In the genomic region with DNA sequence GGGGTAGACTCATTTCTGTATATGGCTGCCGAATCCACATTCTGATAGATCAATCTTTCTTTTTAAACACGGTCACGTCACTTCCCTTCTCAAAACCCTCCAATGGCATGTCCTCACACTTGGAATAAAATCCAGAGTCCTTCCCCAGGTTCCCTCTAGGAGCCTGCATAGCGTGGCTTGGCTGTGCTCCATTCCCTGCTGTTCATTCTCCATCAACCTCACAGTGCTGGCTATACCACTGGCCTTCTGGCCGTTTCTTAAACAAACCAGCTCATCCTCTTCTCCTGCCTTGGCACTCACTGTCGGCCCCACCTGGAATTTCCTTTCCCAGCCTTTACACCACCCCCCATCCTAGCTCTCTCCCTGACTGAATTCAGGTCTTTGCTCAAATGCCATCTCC, we compare ENCODE assay signal across 1 cellular context.
TF ChIP-seq lines count a peak whose summit lies in the region.

No MANE protein-coding gene starts in this region.

TF ChIP-seq in GM12878, 131 proteins besides CTCF, POLR2A, EP300 and RAD21:
- TF ChIP-seq, protein P1, sequence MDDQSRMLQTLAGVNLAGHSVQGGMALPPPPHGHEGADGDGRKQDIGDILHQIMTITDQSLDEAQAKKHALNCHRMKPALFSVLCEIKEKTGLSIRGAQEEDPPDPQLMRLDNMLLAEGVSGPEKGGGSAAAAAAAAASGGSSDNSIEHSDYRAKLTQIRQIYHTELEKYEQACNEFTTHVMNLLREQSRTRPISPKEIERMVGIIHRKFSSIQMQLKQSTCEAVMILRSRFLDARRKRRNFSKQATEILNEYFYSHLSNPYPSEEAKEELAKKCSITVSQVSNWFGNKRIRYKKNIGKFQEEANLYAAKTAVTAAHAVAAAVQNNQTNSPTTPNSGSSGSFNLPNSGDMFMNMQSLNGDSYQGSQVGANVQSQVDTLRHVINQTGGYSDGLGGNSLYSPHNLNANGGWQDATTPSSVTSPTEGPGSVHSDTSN (IDR thresholded peaks at IDR 0.05; ENCODE audit: insufficient replicate concordance, low read depth, low read length) = no peak
- TF ChIP-seq, protein P2, sequence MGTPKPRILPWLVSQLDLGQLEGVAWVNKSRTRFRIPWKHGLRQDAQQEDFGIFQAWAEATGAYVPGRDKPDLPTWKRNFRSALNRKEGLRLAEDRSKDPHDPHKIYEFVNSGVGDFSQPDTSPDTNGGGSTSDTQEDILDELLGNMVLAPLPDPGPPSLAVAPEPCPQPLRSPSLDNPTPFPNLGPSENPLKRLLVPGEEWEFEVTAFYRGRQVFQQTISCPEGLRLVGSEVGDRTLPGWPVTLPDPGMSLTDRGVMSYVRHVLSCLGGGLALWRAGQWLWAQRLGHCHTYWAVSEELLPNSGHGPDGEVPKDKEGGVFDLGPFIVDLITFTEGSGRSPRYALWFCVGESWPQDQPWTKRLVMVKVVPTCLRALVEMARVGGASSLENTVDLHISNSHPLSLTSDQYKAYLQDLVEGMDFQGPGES (IDR thresholded peaks at IDR 0.05) = no peak
- TF ChIP-seq NFIC (IDR thresholded peaks at IDR 0.05; ENCODE audit: low read depth, low read length) (no peak), HDAC2 (IDR thresholded peaks at IDR 0.05) (no peak), NR2C2 (IDR thresholded peaks at IDR 0.05; ENCODE audit: borderline replicate concordance, control insufficient read depth, insufficient read length, low read depth) (no peak)
- TF ChIP-seq, protein P3, sequence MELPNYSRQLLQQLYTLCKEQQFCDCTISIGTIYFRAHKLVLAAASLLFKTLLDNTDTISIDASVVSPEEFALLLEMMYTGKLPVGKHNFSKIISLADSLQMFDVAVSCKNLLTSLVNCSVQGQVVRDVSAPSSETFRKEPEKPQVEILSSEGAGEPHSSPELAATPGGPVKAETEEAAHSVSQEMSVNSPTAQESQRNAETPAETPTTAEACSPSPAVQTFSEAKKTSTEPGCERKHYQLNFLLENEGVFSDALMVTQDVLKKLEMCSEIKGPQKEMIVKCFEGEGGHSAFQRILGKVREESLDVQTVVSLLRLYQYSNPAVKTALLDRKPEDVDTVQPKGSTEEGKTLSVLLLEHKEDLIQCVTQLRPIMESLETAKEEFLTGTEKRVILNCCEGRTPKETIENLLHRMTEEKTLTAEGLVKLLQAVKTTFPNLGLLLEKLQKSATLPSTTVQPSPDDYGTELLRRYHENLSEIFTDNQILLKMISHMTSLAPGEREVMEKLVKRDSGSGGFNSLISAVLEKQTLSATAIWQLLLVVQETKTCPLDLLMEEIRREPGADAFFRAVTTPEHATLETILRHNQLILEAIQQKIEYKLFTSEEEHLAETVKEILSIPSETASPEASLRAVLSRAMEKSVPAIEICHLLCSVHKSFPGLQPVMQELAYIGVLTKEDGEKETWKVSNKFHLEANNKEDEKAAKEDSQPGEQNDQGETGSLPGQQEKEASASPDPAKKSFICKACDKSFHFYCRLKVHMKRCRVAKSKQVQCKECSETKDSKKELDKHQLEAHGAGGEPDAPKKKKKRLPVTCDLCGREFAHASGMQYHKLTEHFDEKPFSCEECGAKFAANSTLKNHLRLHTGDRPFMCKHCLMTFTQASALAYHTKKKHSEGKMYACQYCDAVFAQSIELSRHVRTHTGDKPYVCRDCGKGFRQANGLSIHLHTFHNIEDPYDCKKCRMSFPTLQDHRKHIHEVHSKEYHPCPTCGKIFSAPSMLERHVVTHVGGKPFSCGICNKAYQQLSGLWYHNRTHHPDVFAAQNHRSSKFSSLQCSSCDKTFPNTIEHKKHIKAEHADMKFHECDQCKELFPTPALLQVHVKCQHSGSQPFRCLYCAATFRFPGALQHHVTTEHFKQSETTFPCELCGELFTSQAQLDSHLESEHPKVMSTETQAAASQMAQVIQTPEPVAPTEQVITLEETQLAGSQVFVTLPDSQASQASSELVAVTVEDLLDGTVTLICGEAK (IDR thresholded peaks at IDR 0.05; ENCODE audit: borderline replicate concordance) = no peak
